In the genomic region with DNA sequence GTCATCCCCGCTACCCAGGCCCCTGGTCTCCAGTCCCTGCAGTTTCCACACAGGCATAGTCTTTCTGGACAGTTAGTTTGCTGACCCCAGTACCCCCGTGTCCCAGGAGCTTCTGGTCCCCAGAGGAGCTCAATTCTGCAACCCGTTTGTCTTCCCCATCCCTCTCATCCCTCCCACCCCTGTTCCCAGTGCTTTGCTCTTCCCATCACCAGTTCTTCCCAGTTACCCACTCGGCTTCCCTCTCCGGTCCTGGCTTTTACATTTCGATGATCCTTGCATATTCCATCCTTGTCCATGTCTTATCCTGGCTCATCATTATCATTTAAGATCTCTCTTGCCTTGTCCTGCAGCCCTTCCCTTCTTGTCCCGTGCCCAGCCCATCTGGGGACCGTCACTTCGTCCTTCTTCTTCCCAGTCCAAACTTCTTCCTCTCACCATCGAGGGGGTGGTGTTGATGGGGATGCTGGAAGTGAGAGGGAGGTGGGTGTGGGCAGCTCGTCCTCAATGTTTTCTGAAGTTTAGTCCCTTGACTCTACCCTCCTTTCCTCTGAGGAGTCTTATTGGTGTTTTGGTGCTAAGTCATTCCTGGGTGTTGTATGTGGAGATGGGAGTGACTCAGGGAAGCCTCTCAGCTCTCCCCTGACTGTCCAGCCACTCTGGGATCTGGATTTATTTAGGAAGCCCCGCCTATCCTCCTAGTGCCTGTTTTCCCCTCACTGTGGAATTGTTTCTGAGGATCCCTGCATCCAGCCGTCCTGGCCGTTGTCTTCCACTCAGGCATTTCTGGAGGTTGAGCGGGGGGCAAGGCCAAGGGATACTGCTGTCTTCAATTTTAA, we compare ENCODE assay signal across 8 cellular contexts. TPM values are rescaled to one million over a fixed set of nuclear protein-coding genes. Genes with fewer than 3 reads are reported as not detected.
DNase-seq lines count a peak whose midpoint lies in the region; ATAC-seq and TF ChIP-seq lines count a peak whose summit lies in the region.

No MANE protein-coding gene starts in this region.

- POLR2A ChIA-PET in CD8-positive, alpha-beta T cell (lab: Charles Lee), result interaction anchor here (0.7 to 1.1 kb wide), 4 partner anchors 14 to 826 kb away, joined by 3 to 8 read pairs (median 4); partner anchors contain the start of gene CPPED1

- no peaks in the 10 kb centered on the region for H3K27me3 Mint-ChIP-seq in CD8-positive, alpha-beta T cell (ENCODE audit: low read depth)

- peak overlapping the region; percentile 87 to 99 (median 96) for H3K9ac ChIP-seq in subcutaneous abdominal adipose tissue (ENCODE audit: low read length in 5 of 5)

- in situ Hi-C loops in T47D (cut with HindIII; ENCODE audit: low pct_unique_long_range_greater_than_20kb, low sequenced_read_pairs), result no loop called here

- peak overlapping the region; percentile 91 for H3K4me3 Mint-ChIP-seq in CD8-positive, alpha-beta T cell

- no peak for DNase-seq in CD8-positive, alpha-beta T cell
- DNase-seq in LNCaP clone FGC (ENCODE audit: low read depth), result no peak
- peak; percentile 18 to 39 for DNase-seq in T47D (ENCODE audit: low read depth in 1 of 2, low spot score in 1 of 2)
- DNase-seq in kidney epithelial cell (ENCODE audit: low read depth), result no peak
- DNase-seq in OCI-M2 (lab: John Stamatoyannopoulos, UW; ENCODE audit: unreplicated experiment), result no peak

- H3K27ac Mint-ChIP-seq in CD8-positive, alpha-beta T cell, result peak overlapping the region; percentile 89

- CTCF ChIA-PET in CD8-positive, alpha-beta T cell (lab: Charles Lee), result interaction anchor here (1.4 to 2.9 kb wide), 2 partner anchors 88 to 90 kb away, joined by 4 to 12 read pairs; no protein-coding TSS in a partner anchor

- no peaks in the 10 kb centered on the region for H3K9me3 Mint-ChIP-seq in CD8-positive, alpha-beta T cell

- no peaks in the 10 kb centered on the region for H3K36me3 ChIP-seq in CD8-positive, alpha-beta T cell (ENCODE audit: insufficient read depth, low read length)
- H3K36me3 ChIP-seq in kidney epithelial cell (ENCODE audit: control insufficient read depth, insufficient read depth, low read length) (no peaks in the 10 kb centered on the region), subcutaneous abdominal adipose tissue (ENCODE audit: control insufficient read depth in 5 of 5, insufficient read depth in 5 of 5, low read length in 5 of 5) (peaks cover 0 to 5% (median 0%) of the 10 kb centered on the region in 5 donors)

- H3K9me3 ChIP-seq in CD8-positive, alpha-beta T cell (ENCODE audit: low read length), result no peaks in the 10 kb centered on the region
- H3K9me3 ChIP-seq in subcutaneous abdominal adipose tissue (ENCODE audit: control insufficient read depth in 5 of 5, low read length in 5 of 5), result no peaks in the 10 kb centered on the region

- peaks cover 11% of the 10 kb centered on the region for H3K36me3 Mint-ChIP-seq in CD8-positive, alpha-beta T cell

- no peak for TF ChIP-seq CTCF in CD8-positive, alpha-beta T cell (IDR thresholded peaks at IDR 0.05)
- TF ChIP-seq CTCF in LNCaP clone FGC (IDR thresholded peaks at IDR 0.05; ENCODE audit: control insufficient read depth, extremely low read depth, insufficient read depth) (no peak), kidney epithelial cell (IDR thresholded peaks at IDR 0.05; ENCODE audit: insufficient read depth, low read length, poor library complexity, severe bottlenecking) (no peak)

- intact Hi-C loops in CD8-positive, alpha-beta T cell (cut with DNase I, micrococcal nuclease), result loop anchor here (2.0 to 10.0 kb wide), 6 partner anchors 87 to 1233 kb away; partner anchors contain the start of genes CLEC16A (in 2 of the 2), DEXI (in 2 of the 2), NUBP1 (in 1 of the 2) and RSL1D1 (in 1 of the 2)

- no peak for ATAC-seq in CD8-positive, alpha-beta T cell
- ATAC-seq in GM21367 (IDR thresholded peaks at IDR 0.05; ENCODE audit: unreplicated experiment) (no peak), GM19351 (IDR thresholded peaks at IDR 0.05; ENCODE audit: unreplicated experiment) (no peak)

- peak overlapping the region; percentile 65 for H3K4me3 ChIP-seq in CD8-positive, alpha-beta T cell (ENCODE audit: low read depth, low read length)
- H3K4me3 ChIP-seq in LNCaP clone FGC (ENCODE audit: low read depth, low read length), result peak overlapping the region; percentile 82
- peak overlapping the region; percentile 92 for H3K4me3 ChIP-seq in kidney epithelial cell (ENCODE audit: low read depth, low read length)
- peak overlapping the region; percentile 90 to 99 (median 95) for H3K4me3 ChIP-seq in subcutaneous abdominal adipose tissue (ENCODE audit: low read depth in 1 of 5, low read length in 5 of 5)

- H3K4me1 ChIP-seq in CD8-positive, alpha-beta T cell (ENCODE audit: insufficient read depth, low read length), result peaks cover 16% of the 10 kb centered on the region
- peaks cover 0 to 29% (median 24%) of the 10 kb centered on the region in 5 donors for H3K4me1 ChIP-seq in subcutaneous abdominal adipose tissue (ENCODE audit: control insufficient read depth in 5 of 5, insufficient read depth in 5 of 5, low read length in 5 of 5)

- H3K4me1 Mint-ChIP-seq in CD8-positive, alpha-beta T cell (ENCODE audit: low read depth), result peaks cover 42% of the 10 kb centered on the region

- peak overlapping the region; percentile 57 for H3K27ac ChIP-seq in CD8-positive, alpha-beta T cell (ENCODE audit: low read depth, low read length)
- H3K27ac ChIP-seq in subcutaneous abdominal adipose tissue (ENCODE audit: low read depth, low read length), result peak overlapping the region; percentile 75

- no peaks in the 10 kb centered on the region for H3K27me3 ChIP-seq in CD8-positive, alpha-beta T cell (ENCODE audit: insufficient read depth, low read length)
- H3K27me3 ChIP-seq in kidney epithelial cell (ENCODE audit: control insufficient read depth, insufficient read depth, low read length) (no peaks in the 10 kb centered on the region), subcutaneous abdominal adipose tissue (ENCODE audit: control insufficient read depth in 5 of 5, insufficient read depth in 4 of 5, low read length in 5 of 5) (no peaks in the 10 kb centered on the region)

RNA-seq across cellular contexts. Expression of gene SNX29, which starts 0.9 kb away (rescaled TPM):
- total RNA-seq in CD8-positive, alpha-beta T cell, result 10 to 100 TPM; 25.6 to 25.7 TPM
- 13.3 and 15.7 TPM in 2 replicates for total RNA-seq in kidney epithelial cell

RNA-seq across cellular contexts. Expression of gene TNFRSF17, which starts 12.4 kb away (rescaled TPM):
- not detected for total RNA-seq in CD8-positive, alpha-beta T cell
- not detected in 2 replicates for total RNA-seq in kidney epithelial cell

RNA-seq across cellular contexts. Expression of gene NPIPB2, which starts 35.6 kb away (rescaled TPM):
- total RNA-seq in CD8-positive, alpha-beta T cell, result 10 to 100 TPM in 1 of 2 experiments, 1 to 10 TPM in 1; 8.0 to 12.7 TPM
- total RNA-seq in kidney epithelial cell, result 0.96 and 4.9 TPM in 2 replicates

Comparison
In these comparisons a context has a peak if more than half of its experiments do, and no peak if none do; other contexts are left out.
1. DNase-seq: peak in T47D (2 of 2); none in CD8-positive, alpha-beta T cell (0 of 7), LNCaP clone FGC (single experiment), kidney epithelial cell (single experiment) and OCI-M2 (single experiment).
2. Peak in every context shown above with its lines, with median percentiles within 50 percentile points of each other: H3K4me3 ChIP-seq.